ENCODE assay signal across 1 cellular context in genomic region chr17:78351449-78352006, GRCh38.
TF ChIP-seq lines count a peak whose summit lies in the region.

No MANE protein-coding gene starts in this region.

TF ChIP-seq in HepG2, 621 proteins besides CTCF, POLR2A, EP300 and RAD21 (continued from another document and continues in another):
- TF ChIP-seq, protein P1, sequence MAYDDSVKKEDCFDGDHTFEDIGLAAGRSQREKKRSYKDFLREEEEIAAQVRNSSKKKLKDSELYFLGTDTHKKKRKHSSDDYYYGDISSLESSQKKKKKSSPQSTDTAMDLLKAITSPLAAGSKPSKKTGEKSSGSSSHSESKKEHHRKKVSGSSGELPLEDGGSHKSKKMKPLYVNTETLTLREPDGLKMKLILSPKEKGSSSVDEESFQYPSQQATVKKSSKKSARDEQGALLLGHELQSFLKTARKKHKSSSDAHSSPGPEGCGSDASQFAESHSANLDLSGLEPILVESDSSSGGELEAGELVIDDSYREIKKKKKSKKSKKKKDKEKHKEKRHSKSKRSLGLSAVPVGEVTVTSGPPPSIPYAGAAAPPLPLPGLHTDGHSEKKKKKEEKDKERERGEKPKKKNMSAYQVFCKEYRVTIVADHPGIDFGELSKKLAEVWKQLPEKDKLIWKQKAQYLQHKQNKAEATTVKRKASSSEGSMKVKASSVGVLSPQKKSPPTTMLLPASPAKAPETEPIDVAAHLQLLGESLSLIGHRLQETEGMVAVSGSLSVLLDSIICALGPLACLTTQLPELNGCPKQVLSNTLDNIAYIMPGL (CRISPR knock-in tag; IDR thresholded peaks at IDR 0.05; ENCODE audit: borderline replicate concordance in 1 of 2, low read depth in 1 of 2): no peak
- TF ChIP-seq NFE2L1 (CRISPR knock-in tag; IDR thresholded peaks at IDR 0.05; ENCODE audit: borderline replicate concordance) (no peak), ZNF274 (CRISPR knock-in tag; IDR thresholded peaks at IDR 0.05) (peak; percentile 48; the same call in 1 of the 2 replicates), ZNF691 (CRISPR knock-in tag; IDR thresholded peaks at IDR 0.05; ENCODE audit: borderline replicate concordance, low read depth) (no peak; the same call in 1 of the 2 replicates), MAFK (conservative IDR thresholded peaks at IDR 0.05 in 1 of 2, IDR thresholded peaks at IDR 0.05 in 1 of 2; ENCODE audit: low read length in 2 of 2) (no peak), ZSCAN20 (CRISPR knock-in tag; IDR thresholded peaks at IDR 0.05; ENCODE audit: borderline replicate concordance) (no peak), ZNF816 (CRISPR knock-in tag; IDR thresholded peaks at IDR 0.05; ENCODE audit: borderline replicate concordance) (no peak), ZNF652 (CRISPR knock-in tag; IDR thresholded peaks at IDR 0.05; ENCODE audit: borderline replicate concordance, low read depth) (no peak), ZNF205 (CRISPR knock-in tag; IDR thresholded peaks at IDR 0.05) (0 out of 2 replicates have a peak, but pooled peaks have one; percentile 34), MAFG (CRISPR knock-in tag; IDR thresholded peaks at IDR 0.05) (no peak), ZSCAN31 (CRISPR knock-in tag; IDR thresholded peaks at IDR 0.05; ENCODE audit: low read depth) (no peak), ZNF143 (CRISPR knock-in tag; IDR thresholded peaks at IDR 0.05) (no peak), RXRA (CRISPR knock-in tag; IDR thresholded peaks at IDR 0.05) (peak; percentile 75), ZNF570 (CRISPR knock-in tag; IDR thresholded peaks at IDR 0.05; ENCODE audit: borderline replicate concordance) (no peak), U2AF2 (IDR thresholded peaks at IDR 0.05; ENCODE audit: low read depth, low read length) (no peak), ZNF263 (CRISPR knock-in tag; IDR thresholded peaks at IDR 0.05) (peak; percentile 84), BCL6 (CRISPR knock-in tag; IDR thresholded peaks at IDR 0.05) (peak; percentile 75), ZNF775 (CRISPR knock-in tag; IDR thresholded peaks at IDR 0.05; ENCODE audit: borderline replicate concordance) (no peak), ADNP (CRISPR knock-in tag; IDR thresholded peaks at IDR 0.05) (no peak), ZBTB26 (CRISPR knock-in tag; IDR thresholded peaks at IDR 0.05; ENCODE audit: borderline replicate concordance) (no peak), PBX2 (CRISPR knock-in tag; IDR thresholded peaks at IDR 0.05) (no peak), SMAD1 (CRISPR knock-in tag; IDR thresholded peaks at IDR 0.05; ENCODE audit: borderline replicate concordance, low read depth) (no peak), GATA4 (IDR thresholded peaks at IDR 0.05; ENCODE audit: borderline replicate concordance, low read depth) (no peak), ZBTB8A (CRISPR knock-in tag; IDR thresholded peaks at IDR 0.05; ENCODE audit: borderline replicate concordance, low read depth) (no peak), TOE1 (CRISPR knock-in tag; IDR thresholded peaks at IDR 0.05) (no peak), ZNF350 (CRISPR knock-in tag; IDR thresholded peaks at IDR 0.05; ENCODE audit: borderline replicate concordance, low read depth) (peak; percentile 81), EEA1 (CRISPR knock-in tag; IDR thresholded peaks at IDR 0.05; ENCODE audit: borderline replicate concordance) (no peak), SRSF1 (optimal IDR thresholded peaks at IDR 0.05; ENCODE audit: low read depth, low read length) (no peak), SP2 (CRISPR knock-in tag; IDR thresholded peaks at IDR 0.05) (no peak), JUND (CRISPR knock-in tag; IDR thresholded peaks at IDR 0.05) (0 out of 2 replicates have a peak, but pooled peaks have one; percentile 19), ZMAT5 (CRISPR knock-in tag; IDR thresholded peaks at IDR 0.05; ENCODE audit: borderline replicate concordance, low read depth) (no peak), ZNF510 (CRISPR knock-in tag; IDR thresholded peaks at IDR 0.05; ENCODE audit: low read depth) (no peak), SSRP1 (CRISPR knock-in tag; IDR thresholded peaks at IDR 0.05) (no peak), TP53 (CRISPR knock-in tag; conservative IDR thresholded peaks at IDR 0.05) (no peak), ARHGAP35 (CRISPR knock-in tag; IDR thresholded peaks at IDR 0.05; ENCODE audit: borderline replicate concordance) (no peak)
- TF ChIP-seq, protein P2, sequence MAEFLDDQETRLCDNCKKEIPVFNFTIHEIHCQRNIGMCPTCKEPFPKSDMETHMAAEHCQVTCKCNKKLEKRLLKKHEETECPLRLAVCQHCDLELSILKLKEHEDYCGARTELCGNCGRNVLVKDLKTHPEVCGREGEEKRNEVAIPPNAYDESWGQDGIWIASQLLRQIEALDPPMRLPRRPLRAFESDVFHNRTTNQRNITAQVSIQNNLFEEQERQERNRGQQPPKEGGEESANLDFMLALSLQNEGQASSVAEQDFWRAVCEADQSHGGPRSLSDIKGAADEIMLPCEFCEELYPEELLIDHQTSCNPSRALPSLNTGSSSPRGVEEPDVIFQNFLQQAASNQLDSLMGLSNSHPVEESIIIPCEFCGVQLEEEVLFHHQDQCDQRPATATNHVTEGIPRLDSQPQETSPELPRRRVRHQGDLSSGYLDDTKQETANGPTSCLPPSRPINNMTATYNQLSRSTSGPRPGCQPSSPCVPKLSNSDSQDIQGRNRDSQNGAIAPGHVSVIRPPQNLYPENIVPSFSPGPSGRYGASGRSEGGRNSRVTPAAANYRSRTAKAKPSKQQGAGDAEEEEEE (CRISPR knock-in tag; IDR thresholded peaks at IDR 0.05; ENCODE audit: borderline replicate concordance): no peak
- TF ChIP-seq, protein P3, sequence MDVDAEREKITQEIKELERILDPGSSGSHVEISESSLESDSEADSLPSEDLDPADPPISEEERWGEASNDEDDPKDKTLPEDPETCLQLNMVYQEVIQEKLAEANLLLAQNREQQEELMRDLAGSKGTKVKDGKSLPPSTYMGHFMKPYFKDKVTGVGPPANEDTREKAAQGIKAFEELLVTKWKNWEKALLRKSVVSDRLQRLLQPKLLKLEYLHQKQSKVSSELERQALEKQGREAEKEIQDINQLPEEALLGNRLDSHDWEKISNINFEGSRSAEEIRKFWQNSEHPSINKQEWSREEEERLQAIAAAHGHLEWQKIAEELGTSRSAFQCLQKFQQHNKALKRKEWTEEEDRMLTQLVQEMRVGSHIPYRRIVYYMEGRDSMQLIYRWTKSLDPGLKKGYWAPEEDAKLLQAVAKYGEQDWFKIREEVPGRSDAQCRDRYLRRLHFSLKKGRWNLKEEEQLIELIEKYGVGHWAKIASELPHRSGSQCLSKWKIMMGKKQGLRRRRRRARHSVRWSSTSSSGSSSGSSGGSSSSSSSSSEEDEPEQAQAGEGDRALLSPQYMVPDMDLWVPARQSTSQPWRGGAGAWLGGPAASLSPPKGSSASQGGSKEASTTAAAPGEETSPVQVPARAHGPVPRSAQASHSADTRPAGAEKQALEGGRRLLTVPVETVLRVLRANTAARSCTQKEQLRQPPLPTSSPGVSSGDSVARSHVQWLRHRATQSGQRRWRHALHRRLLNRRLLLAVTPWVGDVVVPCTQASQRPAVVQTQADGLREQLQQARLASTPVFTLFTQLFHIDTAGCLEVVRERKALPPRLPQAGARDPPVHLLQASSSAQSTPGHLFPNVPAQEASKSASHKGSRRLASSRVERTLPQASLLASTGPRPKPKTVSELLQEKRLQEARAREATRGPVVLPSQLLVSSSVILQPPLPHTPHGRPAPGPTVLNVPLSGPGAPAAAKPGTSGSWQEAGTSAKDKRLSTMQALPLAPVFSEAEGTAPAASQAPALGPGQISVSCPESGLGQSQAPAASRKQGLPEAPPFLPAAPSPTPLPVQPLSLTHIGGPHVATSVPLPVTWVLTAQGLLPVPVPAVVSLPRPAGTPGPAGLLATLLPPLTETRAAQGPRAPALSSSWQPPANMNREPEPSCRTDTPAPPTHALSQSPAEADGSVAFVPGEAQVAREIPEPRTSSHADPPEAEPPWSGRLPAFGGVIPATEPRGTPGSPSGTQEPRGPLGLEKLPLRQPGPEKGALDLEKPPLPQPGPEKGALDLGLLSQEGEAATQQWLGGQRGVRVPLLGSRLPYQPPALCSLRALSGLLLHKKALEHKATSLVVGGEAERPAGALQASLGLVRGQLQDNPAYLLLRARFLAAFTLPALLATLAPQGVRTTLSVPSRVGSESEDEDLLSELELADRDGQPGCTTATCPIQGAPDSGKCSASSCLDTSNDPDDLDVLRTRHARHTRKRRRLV (CRISPR knock-in tag; IDR thresholded peaks at IDR 0.05): no peak
- TF ChIP-seq, protein P4, sequence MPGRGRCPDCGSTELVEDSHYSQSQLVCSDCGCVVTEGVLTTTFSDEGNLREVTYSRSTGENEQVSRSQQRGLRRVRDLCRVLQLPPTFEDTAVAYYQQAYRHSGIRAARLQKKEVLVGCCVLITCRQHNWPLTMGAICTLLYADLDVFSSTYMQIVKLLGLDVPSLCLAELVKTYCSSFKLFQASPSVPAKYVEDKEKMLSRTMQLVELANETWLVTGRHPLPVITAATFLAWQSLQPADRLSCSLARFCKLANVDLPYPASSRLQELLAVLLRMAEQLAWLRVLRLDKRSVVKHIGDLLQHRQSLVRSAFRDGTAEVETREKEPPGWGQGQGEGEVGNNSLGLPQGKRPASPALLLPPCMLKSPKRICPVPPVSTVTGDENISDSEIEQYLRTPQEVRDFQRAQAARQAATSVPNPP (CRISPR knock-in tag; IDR thresholded peaks at IDR 0.05): no peak
- TF ChIP-seq, protein P5, sequence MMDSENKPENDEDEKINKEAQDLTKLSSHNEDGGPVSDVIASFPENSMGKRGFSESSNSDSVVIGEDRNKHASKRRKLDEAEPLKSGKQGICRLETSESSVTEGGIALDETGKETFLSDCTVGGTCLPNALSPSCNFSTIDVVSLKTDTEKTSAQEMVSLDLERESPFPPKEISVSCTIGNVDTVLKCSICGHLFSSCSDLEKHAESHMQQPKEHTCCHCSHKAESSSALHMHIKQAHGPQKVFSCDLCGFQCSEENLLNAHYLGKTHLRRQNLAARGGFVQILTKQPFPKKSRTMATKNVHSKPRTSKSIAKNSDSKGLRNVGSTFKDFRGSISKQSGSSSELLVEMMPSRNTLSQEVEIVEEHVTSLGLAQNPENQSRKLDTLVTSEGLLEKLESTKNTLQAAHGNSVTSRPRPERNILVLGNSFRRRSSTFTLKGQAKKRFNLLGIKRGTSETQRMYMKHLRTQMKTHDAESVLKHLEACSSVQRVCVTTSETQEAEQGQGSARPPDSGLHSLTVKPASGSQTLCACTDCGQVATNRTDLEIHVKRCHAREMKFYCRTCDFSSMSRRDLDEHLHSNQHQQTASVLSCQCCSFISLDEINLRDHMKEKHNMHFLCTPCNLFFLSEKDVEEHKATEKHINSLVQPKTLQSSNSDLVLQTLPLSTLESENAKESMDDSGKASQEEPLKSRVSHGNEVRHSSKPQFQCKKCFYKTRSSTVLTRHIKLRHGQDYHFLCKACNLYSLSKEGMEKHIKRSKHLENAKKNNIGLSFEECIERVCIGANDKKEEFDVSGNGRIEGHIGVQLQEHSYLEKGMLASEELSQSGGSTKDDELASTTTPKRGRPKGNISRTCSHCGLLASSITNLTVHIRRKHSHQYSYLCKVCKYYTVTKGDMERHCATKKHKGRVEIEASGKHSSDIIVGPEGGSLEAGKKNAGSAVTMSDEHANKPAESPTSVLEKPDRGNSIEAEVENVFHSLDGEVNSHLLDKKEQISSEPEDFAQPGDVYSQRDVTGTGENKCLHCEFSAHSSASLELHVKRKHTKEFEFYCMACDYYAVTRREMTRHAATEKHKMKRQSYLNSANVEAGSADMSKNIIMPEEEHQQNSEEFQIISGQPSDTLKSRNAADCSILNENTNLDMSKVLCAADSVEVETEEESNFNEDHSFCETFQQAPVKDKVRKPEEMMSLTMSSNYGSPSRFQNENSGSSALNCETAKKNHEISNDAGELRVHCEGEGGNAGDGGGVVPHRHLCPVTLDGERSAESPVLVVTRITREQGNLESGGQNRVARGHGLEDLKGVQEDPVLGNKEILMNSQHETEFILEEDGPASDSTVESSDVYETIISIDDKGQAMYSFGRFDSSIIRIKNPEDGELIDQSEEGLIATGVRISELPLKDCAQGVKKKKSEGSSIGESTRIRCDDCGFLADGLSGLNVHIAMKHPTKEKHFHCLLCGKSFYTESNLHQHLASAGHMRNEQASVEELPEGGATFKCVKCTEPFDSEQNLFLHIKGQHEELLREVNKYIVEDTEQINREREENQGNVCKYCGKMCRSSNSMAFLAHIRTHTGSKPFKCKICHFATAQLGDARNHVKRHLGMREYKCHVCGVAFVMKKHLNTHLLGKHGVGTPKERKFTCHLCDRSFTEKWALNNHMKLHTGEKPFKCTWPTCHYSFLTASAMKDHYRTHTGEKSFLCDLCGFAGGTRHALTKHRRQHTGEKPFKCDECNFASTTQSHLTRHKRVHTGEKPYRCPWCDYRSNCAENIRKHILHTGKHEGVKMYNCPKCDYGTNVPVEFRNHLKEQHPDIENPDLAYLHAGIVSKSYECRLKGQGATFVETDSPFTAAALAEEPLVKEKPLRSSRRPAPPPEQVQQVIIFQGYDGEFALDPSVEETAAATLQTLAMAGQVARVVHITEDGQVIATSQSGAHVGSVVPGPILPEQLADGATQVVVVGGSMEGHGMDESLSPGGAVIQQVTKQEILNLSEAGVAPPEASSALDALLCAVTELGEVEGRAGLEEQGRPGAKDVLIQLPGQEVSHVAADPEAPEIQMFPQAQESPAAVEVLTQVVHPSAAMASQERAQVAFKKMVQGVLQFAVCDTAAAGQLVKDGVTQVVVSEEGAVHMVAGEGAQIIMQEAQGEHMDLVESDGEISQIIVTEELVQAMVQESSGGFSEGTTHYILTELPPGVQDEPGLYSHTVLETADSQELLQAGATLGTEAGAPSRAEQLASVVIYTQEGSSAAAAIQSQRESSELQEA (CRISPR knock-in tag; IDR thresholded peaks at IDR 0.05; ENCODE audit: not compliant biosample characterization): peak; percentile 25
